In the genomic region with DNA sequence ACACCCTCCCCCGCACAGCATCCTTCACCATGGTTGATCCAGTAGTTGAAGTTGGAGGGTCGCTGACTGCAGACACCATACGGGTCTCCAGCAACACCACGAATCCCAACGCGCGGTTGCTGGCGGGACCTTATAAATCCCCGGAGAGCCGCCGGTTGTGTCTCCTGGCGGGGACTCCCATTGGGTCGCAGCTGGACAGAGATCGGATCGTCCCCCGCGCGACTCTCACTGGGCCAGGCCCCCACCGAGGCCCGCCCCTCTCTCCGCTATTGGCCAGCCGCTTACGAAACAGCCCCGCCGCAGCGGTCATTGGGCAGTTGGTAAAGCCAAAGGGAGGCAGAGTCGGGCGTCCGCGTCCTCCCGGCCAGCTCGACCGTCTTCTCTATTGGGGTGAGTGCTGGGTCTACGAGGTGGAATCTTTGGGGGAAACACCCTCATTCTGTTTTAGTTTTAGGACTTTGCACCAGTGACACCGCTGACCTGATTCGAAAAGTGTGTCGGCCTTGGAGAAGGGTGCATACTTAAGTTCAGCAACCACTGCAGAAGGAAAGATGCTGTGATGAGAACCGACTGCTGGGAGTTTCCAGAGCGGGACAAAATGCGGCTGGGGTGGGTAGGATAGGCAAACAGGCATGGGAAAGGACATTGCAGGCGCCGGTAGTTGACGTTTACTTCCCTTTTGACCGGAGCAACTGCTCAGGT, we compare ENCODE assay signal across 8 cellular contexts. TPM values are rescaled to one million over a fixed set of nuclear protein-coding genes. Genes with fewer than 3 reads are reported as not detected.
A peak's percentile ranks its signal among the peaks of the same experiment; 100 is the strongest.
DNase-seq lines count a peak whose midpoint lies in the region; ATAC-seq, FAIRE-seq and TF ChIP-seq lines count a peak whose summit lies in the region.

No MANE protein-coding gene starts in this region.

- H3K27me3 ChIP-seq in MG63: peaks cover 34% of the 10 kb centered on the region
- H3K27me3 ChIP-seq in ascending aorta: no peaks in the 10 kb centered on the region
- H3K27me3 ChIP-seq in left ventricle myocardium inferior (ENCODE audit: low read depth): peaks cover 14% of the 10 kb centered on the region
- no peaks in the 10 kb centered on the region for H3K27me3 ChIP-seq in pancreas

- DNase-seq in DMS53 treated with DMSO at 0.1 percent for 48 hours (lab: John Stamatoyannopoulos, UW; ENCODE audit: unreplicated experiment) (peak; percentile 92), GOT3 (lab: John Stamatoyannopoulos, UW) (peak; percentile 44), MG63 (peak; percentile 92), SHP77 (lab: John Stamatoyannopoulos, UW) (peak; percentile 95), ascending aorta (ENCODE audit: low spot score in 2 of 2) (peak; percentile 72 to 95), left ventricle myocardium inferior (peak; percentile 94), pancreas (peak; percentile 81 to 94 (median 86))

- intact Hi-C loops in ascending aorta (cut with DNase I) (loop anchor here (1.0 to 5.0 kb wide), 3 partner anchors 27 to 106 kb away; partner anchors contain the start of genes CYB5R1 and KDM5B), left ventricle myocardium inferior (cut with micrococcal nuclease) (no loop called here), pancreas (cut with DNase I) (no loop called here)

- H3K27ac ChIP-seq in ascending aorta (no peak overlapping the region), left ventricle myocardium inferior (replicated peaks) (peak overlapping the region; percentile 30), pancreas (peak overlapping the region in 1 of 4 donors; percentile 57)

- 0 to 1% methylated on average over 44 of the region's 44 CpGs for WGBS in pancreas, 2 donors

- H3K4me3 ChIP-seq in MG63 (peak overlapping the region; percentile 54), ascending aorta (peak overlapping the region; percentile 72 to 89), left ventricle myocardium inferior (peak overlapping the region; percentile 85), pancreas (peak overlapping the region; percentile 45 to 76 (median 55))

- H3K36me3 ChIP-seq in MG63 (no peaks in the 10 kb centered on the region), ascending aorta (no peaks in the 10 kb centered on the region), left ventricle myocardium inferior (no peaks in the 10 kb centered on the region), pancreas (no peaks in the 10 kb centered on the region)

- H3K9me3 ChIP-seq in MG63: no peaks in the 10 kb centered on the region
- no peaks in the 10 kb centered on the region for H3K9me3 ChIP-seq in ascending aorta
- H3K9me3 ChIP-seq in left ventricle myocardium inferior (replicated peaks): no peaks in the 10 kb centered on the region
- H3K9me3 ChIP-seq in pancreas: no peaks in the 10 kb centered on the region

- H3K4me1 ChIP-seq in ascending aorta (peaks cover 3 to 5% of the 10 kb centered on the region in 2 donors), left ventricle myocardium inferior (peaks cover 20% of the 10 kb centered on the region), pancreas (peaks cover 0 to 3% (median 0%) of the 10 kb centered on the region in 3 donors)

- TF ChIP-seq CTCF in ascending aorta (IDR thresholded peaks at IDR 0.05) (no peak), left ventricle myocardium inferior (IDR thresholded peaks at IDR 0.05; ENCODE audit: borderline replicate concordance) (no peak), pancreas (IDR thresholded peaks at IDR 0.05) (no peak)

- no peak for FAIRE-seq in pancreas (lab: Jason Lieb, UNC)

- ATAC-seq in pancreas: peak; percentile 97 to 99 (median 98)
- ATAC-seq in GM19467 (IDR thresholded peaks at IDR 0.05; ENCODE audit: unreplicated experiment): no peak

RNA-seq across cellular contexts. Expression of gene RABIF, which starts 27.4 kb away (rescaled TPM):
- total RNA-seq in MG63 (2014; rRNA removed; shearing (Covaris generic); ENCODE audit: low replicate concordance): 7.0 and 13.1 TPM in 2 replicates
- total RNA-seq in ascending aorta (1.9 TPM), left ventricle myocardium inferior (5.4 TPM), pancreas (1 to 10 TPM; 1.7 to 3.9 (median 2.5) TPM)
- 1 to 10 TPM; 2.2 to 3.1 TPM for polyA plus RNA-seq in pancreas

RNA-seq across cellular contexts. Expression of gene PCAT6, which starts 50.8 kb away (rescaled TPM):
- total RNA-seq in MG63 (2014; rRNA removed; shearing (Covaris generic); ENCODE audit: low replicate concordance): not detected in 2 replicates
- total RNA-seq in ascending aorta (not detected), left ventricle myocardium inferior (1.0 TPM), pancreas (1 to 10 TPM in 1 of 6 donors, under 1 TPM in 5; 0.31 to 1.2 (median 0.66) TPM)
- 1 to 10 TPM; 1.7 to 2.5 TPM for polyA plus RNA-seq in pancreas

RNA-seq across cellular contexts. Expression of gene KDM5B, which starts 53.4 kb away (rescaled TPM):
- 33.6 and 40.5 TPM in 2 replicates for total RNA-seq in MG63 (2014; rRNA removed; shearing (Covaris generic); ENCODE audit: low replicate concordance)
- 61.7 TPM for total RNA-seq in ascending aorta
- 11.9 TPM for total RNA-seq in left ventricle myocardium inferior
- 10 to 100 TPM; 18.2 to 47.0 (median 25.1) TPM for total RNA-seq in pancreas
- 10 to 100 TPM in 1 of 2 donors, 1 to 10 TPM in 1; 7.3 to 10.5 TPM for polyA plus RNA-seq in pancreas

Comparison
In these comparisons a context has a peak if more than half of its experiments do, and no peak if none do; other contexts are left out.
1. DNase-seq: peak in every context shown above with its lines; median percentile 95 in SHP77; 94 in left ventricle myocardium inferior; 92 in DMS53 treated with DMSO at 0.1 percent for 48 hours; 92 in MG63; 86 in pancreas; 84 in ascending aorta; 44 in GOT3.